In the genomic region with DNA sequence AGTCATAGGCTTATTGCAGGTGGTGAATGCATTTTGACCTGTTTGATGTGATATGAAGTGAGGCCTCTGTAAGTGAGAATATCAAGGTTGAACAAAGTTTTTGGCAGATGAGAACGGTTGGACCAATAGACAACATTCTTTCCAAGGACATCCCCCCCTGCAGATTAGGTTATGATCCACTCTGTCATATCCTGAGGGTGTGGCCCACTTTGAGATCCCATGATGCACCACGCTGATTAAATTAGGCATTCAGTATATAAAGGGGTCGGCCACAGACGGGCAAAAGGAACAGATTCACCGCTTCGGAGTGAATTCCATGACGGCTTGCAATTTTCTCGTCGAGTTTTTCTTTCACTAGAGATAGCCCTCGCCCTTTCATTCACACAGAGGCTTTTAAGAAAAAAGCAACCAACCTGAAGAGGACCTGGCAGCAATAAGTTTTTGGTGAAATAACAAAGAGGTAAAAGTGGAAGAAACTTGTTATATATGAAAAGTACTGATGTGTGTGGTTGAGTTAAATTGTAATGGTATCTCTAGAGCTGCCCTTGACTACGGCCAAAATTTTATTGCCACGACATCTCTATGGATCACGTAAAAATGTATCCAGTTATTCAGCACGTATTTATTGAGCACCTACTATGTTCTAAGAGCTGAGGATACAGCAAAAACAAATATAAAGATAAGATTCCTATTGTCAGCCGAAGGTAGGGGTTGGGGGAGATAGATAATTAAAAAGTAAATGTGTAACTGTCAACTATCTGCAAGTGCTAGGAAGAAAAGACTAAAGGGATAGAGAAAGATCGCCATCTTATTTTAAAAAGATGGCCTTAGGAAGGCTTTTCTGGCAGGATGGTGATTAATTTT, we compare ENCODE assay signal across 1 cellular context.
TF ChIP-seq lines count a peak whose summit lies in the region.

No MANE protein-coding gene starts in this region.

TF ChIP-seq in HEK293, 187 proteins besides CTCF, POLR2A, EP300 and RAD21 (continued from another document):
- no peak for TF ChIP-seq ZNF473 (tag by site-specific recombination; IDR thresholded peaks at IDR 0.05)
- no peak for TF ChIP-seq ZNF792 (tag by site-specific recombination; IDR thresholded peaks at IDR 0.05)
- no peak for TF ChIP-seq ZNF76 (tag by site-specific recombination; IDR thresholded peaks at IDR 0.05; ENCODE audit: borderline replicate concordance, low read depth)
- TF ChIP-seq GFI1B (tag by site-specific recombination; IDR thresholded peaks at IDR 0.05) = no peak
- no peak for TF ChIP-seq MEIS1 (CRISPR knock-in tag; IDR thresholded peaks at IDR 0.05; ENCODE audit: borderline replicate concordance)
- TF ChIP-seq ZBTB21 (tag by site-specific recombination; IDR thresholded peaks at IDR 0.05) = no peak
- TF ChIP-seq EGR2 (tag by site-specific recombination; IDR thresholded peaks at IDR 0.05; ENCODE audit: low read depth) = no peak
- no peak for TF ChIP-seq ZNF23 (tag by site-specific recombination; IDR thresholded peaks at IDR 0.05; ENCODE audit: borderline replicate concordance)
- TF ChIP-seq, protein P1, sequence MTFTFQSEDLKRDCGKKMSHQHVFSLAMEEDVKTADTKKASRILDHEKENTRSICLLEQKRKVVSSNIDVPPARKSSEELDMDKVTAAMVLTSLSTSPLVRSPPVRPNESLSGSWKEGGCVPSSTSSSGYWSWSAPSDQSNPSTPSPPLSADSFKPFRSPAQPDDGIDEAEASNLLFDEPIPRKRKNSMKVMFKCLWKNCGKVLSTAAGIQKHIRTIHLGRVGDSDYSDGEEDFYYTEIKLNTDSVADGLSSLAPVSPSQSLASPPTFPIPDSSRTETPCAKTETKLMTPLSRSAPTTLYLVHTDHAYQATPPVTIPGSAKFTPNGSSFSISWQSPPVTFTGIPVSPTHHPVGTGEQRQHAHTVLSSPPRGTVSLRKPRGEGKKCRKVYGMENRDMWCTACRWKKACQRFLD (tag by site-specific recombination; IDR thresholded peaks at IDR 0.05) = no peak
- peak; percentile 81 for TF ChIP-seq PRDM10 (tag by site-specific recombination; IDR thresholded peaks at IDR 0.05)
- TF ChIP-seq, protein P2, sequence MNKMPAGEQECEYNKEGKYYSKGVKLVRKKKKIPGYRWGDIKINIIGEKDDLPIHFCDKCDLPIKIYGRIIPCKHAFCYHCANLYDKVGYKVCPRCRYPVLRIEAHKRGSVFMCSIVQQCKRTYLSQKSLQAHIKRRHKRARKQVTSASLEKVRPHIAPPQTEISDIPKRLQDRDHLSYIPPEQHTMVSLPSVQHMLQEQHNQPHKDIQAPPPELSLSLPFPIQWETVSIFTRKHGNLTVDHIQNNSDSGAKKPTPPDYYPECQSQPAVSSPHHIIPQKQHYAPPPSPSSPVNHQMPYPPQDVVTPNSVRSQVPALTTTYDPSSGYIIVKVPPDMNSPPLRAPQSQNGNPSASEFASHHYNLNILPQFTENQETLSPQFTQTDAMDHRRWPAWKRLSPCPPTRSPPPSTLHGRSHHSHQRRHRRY (tag by site-specific recombination; IDR thresholded peaks at IDR 0.05) = no peak
- no peak for TF ChIP-seq ZNF785 (tag by site-specific recombination; IDR thresholded peaks at IDR 0.05)
- no peak for TF ChIP-seq ZNF501 (tag by site-specific recombination; IDR thresholded peaks at IDR 0.05)
- no peak for TF ChIP-seq YY1 (tag by site-specific recombination; IDR thresholded peaks at IDR 0.05)
- TF ChIP-seq ZNF626 (tag by site-specific recombination; IDR thresholded peaks at IDR 0.05) = no peak
- no peak for TF ChIP-seq ZFP41 (tag by site-specific recombination; IDR thresholded peaks at IDR 0.05; ENCODE audit: borderline replicate concordance)
- TF ChIP-seq ZEB2 (tag by site-specific recombination; IDR thresholded peaks at IDR 0.05) = no peak
- no peak for TF ChIP-seq ZFP69B (tag by site-specific recombination; IDR thresholded peaks at IDR 0.05)
- TF ChIP-seq SP2 (tag by site-specific recombination; IDR thresholded peaks at IDR 0.05) = peak; percentile 36
- TF ChIP-seq, protein P3, sequence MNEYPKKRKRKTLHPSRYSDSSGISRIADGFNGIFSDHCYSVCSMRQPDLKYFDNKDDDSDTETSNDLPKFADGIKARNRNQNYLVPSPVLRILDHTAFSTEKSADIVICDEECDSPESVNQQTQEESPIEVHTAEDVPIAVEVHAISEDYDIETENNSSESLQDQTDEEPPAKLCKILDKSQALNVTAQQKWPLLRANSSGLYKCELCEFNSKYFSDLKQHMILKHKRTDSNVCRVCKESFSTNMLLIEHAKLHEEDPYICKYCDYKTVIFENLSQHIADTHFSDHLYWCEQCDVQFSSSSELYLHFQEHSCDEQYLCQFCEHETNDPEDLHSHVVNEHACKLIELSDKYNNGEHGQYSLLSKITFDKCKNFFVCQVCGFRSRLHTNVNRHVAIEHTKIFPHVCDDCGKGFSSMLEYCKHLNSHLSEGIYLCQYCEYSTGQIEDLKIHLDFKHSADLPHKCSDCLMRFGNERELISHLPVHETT (tag by site-specific recombination; IDR thresholded peaks at IDR 0.05) = no peak
- TF ChIP-seq ZNF391 (tag by site-specific recombination; IDR thresholded peaks at IDR 0.05; ENCODE audit: borderline replicate concordance, low read depth) = no peak
- peak; percentile 35; the same call in 1 of the 2 replicates for TF ChIP-seq MZF1 (tag by site-specific recombination; IDR thresholded peaks at IDR 0.05; ENCODE audit: borderline replicate concordance)
